Comparison of ENCODE assay signal across 15 cellular contexts in the genomic region with DNA sequence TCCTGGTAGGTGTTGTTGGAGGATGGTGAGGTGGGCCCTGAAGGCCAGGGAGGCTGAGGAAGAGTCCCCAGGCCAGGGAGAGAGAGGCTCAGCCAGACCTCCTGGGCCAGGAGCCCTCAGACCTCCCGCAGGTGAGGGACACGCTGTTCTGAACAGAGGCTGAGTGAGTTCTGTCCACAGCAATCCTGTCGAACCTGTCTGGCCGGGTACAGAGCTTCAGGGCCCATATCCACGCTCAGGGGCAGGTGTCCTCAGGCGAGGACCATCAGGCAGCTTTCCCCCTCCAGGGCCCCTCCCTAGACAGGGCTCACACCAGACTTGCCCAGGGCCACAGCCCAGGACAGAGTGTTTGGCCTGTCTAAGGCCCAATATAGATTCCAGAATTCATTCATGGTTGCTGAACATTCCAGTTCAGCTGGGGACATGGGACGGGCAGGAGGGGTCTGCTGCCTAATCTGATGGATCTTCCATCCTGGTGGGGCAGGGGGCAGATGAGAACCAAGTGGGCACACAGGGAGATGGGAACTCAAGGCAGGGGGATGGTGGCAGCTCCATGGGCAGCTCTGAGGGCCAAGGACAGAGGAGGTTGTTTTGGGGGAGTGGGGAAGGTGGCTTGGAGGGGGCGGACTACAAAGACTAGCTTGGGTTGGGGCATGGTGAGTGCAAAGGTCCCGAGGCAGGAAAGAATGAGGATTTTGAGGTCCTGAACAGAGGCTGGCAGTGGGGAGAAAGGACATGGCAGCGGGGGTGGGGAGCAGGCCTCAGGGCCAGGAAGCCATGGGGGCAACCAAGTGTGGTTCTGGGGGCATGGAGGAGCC. TPM values are rescaled to one million over a fixed set of nuclear protein-coding genes. Genes with fewer than 3 reads are reported as not detected.
DNase-seq lines count a peak whose midpoint lies in the region; ATAC-seq and TF ChIP-seq lines count a peak whose summit lies in the region.
"Had no signal": no experiment of that assay in that cellular context is flagged by ENCODE, and none has a peak within 500 bp of the region (broad histone marks: within the 10 kb centered on the region; RNA-seq: fewer than 3 reads in every experiment).

No MANE protein-coding gene starts in this region.

- peak overlapping the region; percentile 72 to 84 for H3K27ac Mint-ChIP-seq in T-cell
- H3K27ac Mint-ChIP-seq in naive thymus-derived CD8-positive, alpha-beta T cell, result peak overlapping the region in 5 of 10 donors; percentile 34 to 78 (median 40)

- 86 to 91% methylated on average over 6 to 9 of the region's 10 CpGs for WGBS in upper lobe of left lung, 2 donors

- CTCF ChIA-PET in T-cell (lab: Charles Lee), result no interaction called here

- TF ChIP-seq CTCF in right atrium auricular region (IDR thresholded peaks at IDR 0.05) (no peak), upper lobe of left lung (IDR thresholded peaks at IDR 0.05) (peak in 1 of 6 experiments; percentile 7)

- H3K9me3 ChIP-seq in right atrium auricular region (no peaks in the 10 kb centered on the region), upper lobe of left lung (no peaks in the 10 kb centered on the region)

- H3K4me3 Mint-ChIP-seq in T-cell, result no peak overlapping the region
- H3K4me3 Mint-ChIP-seq in naive thymus-derived CD8-positive, alpha-beta T cell, result no peak overlapping the region

- intact Hi-C loops in Right ventricle myocardium superior (cut with DNase I), result no loop called here

- no peaks in the 10 kb centered on the region for H3K27me3 Mint-ChIP-seq in T-cell
- no peaks in the 10 kb centered on the region for H3K27me3 Mint-ChIP-seq in naive thymus-derived CD8-positive, alpha-beta T cell

- ATAC-seq in Right ventricle myocardium superior (ENCODE audit: poor library complexity), result no peak
- ATAC-seq in T-cell (replicated peaks in 1 of 4), result no peak
- ATAC-seq in upper lobe of left lung (ENCODE audit: low FRiP score in 2 of 2), result peak; percentile 24 to 75
- ATAC-seq in naive thymus-derived CD8-positive, alpha-beta T cell, result no peak

- DNase-seq in Right ventricle myocardium superior (peak; percentile 30), right atrium auricular region (ENCODE audit: low spot score) (no peak), T-cell (no peak), left kidney (ENCODE audit: low read depth, low spot score) (peak; percentile 76), upper lobe of left lung (peak in 1 of 2 donors; percentile 93), germinal center (ENCODE audit: low spot score) (no peak), cerebellum (ENCODE audit: low spot score) (no peak)
- DNase-seq in naive thymus-derived CD8-positive, alpha-beta T cell, result no peak
- DNase-seq: activated CD4-positive, CD25-positive, alpha-beta regulatory T cell treated with anti-CD3 and anti-CD28 coated beads, Interleukin-2, amount 50 U/mL, for 72 hours; activated gamma-delta T cell treated with Interleukin-2 at 50 U/mL for 16 hours; AML-193; foreskin fibroblast; retina; SJCRH30 had no signal

- H3K4me1 Mint-ChIP-seq in T-cell, result peaks cover 33 to 43% (median 39%) of the 10 kb centered on the region in 3 donors
- peaks cover 11 to 34% (median 33%) of the 10 kb centered on the region in 4 donors for H3K4me1 Mint-ChIP-seq in naive thymus-derived CD8-positive, alpha-beta T cell

- H3K27ac ChIP-seq in right atrium auricular region (no peak overlapping the region), upper lobe of left lung (peak overlapping the region; percentile 56 to 83 (median 64))
- H3K27ac ChIP-seq: SJCRH30 had no signal

- peaks cover 0 to 21% of the 10 kb centered on the region in 2 donors for H3K4me1 ChIP-seq in right atrium auricular region
- H3K4me1 ChIP-seq in upper lobe of left lung, result peaks cover 8 to 42% (median 18%) of the 10 kb centered on the region in 4 donors

- no peak for TF ChIP-seq POLR2A in upper lobe of left lung (IDR thresholded peaks at IDR 0.05)

- no peaks in the 10 kb centered on the region for H3K36me3 Mint-ChIP-seq in T-cell
- no peaks in the 10 kb centered on the region for H3K36me3 Mint-ChIP-seq in naive thymus-derived CD8-positive, alpha-beta T cell

- no peaks in the 10 kb centered on the region for H3K36me3 ChIP-seq in right atrium auricular region
- no peaks in the 10 kb centered on the region for H3K36me3 ChIP-seq in upper lobe of left lung
- H3K36me3 ChIP-seq: SJCRH30 had no signal

- H3K9me3 Mint-ChIP-seq in T-cell, result no peaks in the 10 kb centered on the region
- no peaks in the 10 kb centered on the region for H3K9me3 Mint-ChIP-seq in naive thymus-derived CD8-positive, alpha-beta T cell

- H3K4me3 ChIP-seq in right atrium auricular region (no peak overlapping the region), upper lobe of left lung (no peak overlapping the region)
- H3K4me3 ChIP-seq: SJCRH30 had no signal

- POLR2A ChIA-PET in T-cell (lab: Charles Lee), result no interaction called here
- POLR2A ChIA-PET in naive thymus-derived CD8-positive, alpha-beta T cell (lab: Charles Lee), result no interaction called here

- H3K27me3 ChIP-seq in right atrium auricular region (no peaks in the 10 kb centered on the region), upper lobe of left lung (no peaks in the 10 kb centered on the region)

- peak in 2 of 4 donors; percentile 92 to 97 for TF ChIP-seq EP300 in upper lobe of left lung (IDR thresholded peaks at IDR 0.05)

RNA-seq across cellular contexts. Expression of a gene that starts 23.4 kb away (rescaled TPM):
- total RNA-seq in Right ventricle myocardium superior, result 280 TPM
- 100 to 1,000 TPM; 102 to 145 TPM for total RNA-seq in right atrium auricular region
- total RNA-seq in T-cell, result 100 to 1,000 TPM; 189 to 266 (median 247) TPM
- total RNA-seq in upper lobe of left lung, result 100 to 1,000 TPM; 201 to 380 (median 285) TPM
- 185 TPM for total RNA-seq in cerebellum
- 100 to 1,000 TPM; 219 to 234 TPM for total RNA-seq in naive thymus-derived CD8-positive, alpha-beta T cell
- 10 to 100 TPM; 16.9 to 28.3 (median 26.4) TPM for polyA plus RNA-seq in naive thymus-derived CD8-positive, alpha-beta T cell

RNA-seq across cellular contexts. Expression of a gene that starts 46.9 kb away (rescaled TPM):
- total RNA-seq in Right ventricle myocardium superior (not detected), right atrium auricular region (not detected), T-cell (1 to 10 TPM in 3 of 5 donors, under 1 TPM in 1, not detected in 1; 0.60 to 7.2 (median 5.0) TPM), upper lobe of left lung (1 to 10 TPM in 4 of 6 donors, under 1 TPM in 1, not detected in 1; 0.57 to 6.3 (median 2.1) TPM), cerebellum (not detected)
- 1 to 10 TPM; 1.3 to 1.5 TPM for total RNA-seq in naive thymus-derived CD8-positive, alpha-beta T cell
- not detected for polyA plus RNA-seq in naive thymus-derived CD8-positive, alpha-beta T cell
- total RNA-seq: lower leg skin, SJCRH30 had no signal

Comparison
In these comparisons a context has a peak if more than half of its experiments do, and no peak if none do; other contexts are left out.
1. DNase-seq: peak in Right ventricle myocardium superior (single experiment) and left kidney (single experiment); none in right atrium auricular region (single experiment), T-cell (0 of 34), germinal center (single experiment), cerebellum (single experiment) and naive thymus-derived CD8-positive, alpha-beta T cell (0 of 10).
2. ATAC-seq: peak in upper lobe of left lung (2 of 2); none in Right ventricle myocardium superior (single experiment), T-cell (0 of 4) and naive thymus-derived CD8-positive, alpha-beta T cell (0 of 2).
3. H3K27ac ChIP-seq: peak in upper lobe of left lung (4 of 4); none in right atrium auricular region (0 of 2).